In the genomic region with DNA sequence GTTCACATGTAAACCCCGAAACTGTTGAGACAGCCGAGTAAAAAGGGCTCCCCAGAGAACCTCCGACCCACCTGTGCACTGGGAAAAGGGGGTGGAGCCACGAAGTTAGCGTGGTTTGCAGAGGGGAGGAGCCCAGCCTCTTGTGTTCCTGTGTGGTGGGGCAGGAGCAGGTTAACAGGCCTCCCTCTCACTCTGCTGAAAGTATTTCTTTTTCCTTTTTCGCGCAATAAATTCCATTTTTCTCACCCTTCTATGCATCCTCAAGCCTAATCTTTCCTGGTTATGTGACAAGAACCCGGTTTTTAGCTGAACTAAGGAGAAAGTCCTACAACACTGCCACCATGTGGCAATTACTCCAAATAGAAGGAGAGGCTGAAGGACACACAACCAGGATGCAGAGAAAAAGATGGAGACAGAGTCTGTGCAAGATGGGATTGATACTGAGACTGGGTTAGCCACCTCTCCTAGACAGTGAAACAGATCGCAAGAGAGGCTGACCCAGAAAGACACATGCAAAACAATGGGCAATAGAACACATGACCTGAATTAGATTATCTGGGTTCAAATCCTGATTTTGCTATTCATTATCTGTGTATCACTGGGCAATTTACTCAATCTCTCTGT, we compare ENCODE assay signal across 9 cellular contexts.
A peak's percentile ranks its signal among the peaks of the same experiment; 100 is the strongest.
DNase-seq lines count a peak whose midpoint lies in the region; ATAC-seq lines count a peak whose summit lies in the region.
"Had no signal": no experiment of that assay in that cellular context is flagged by ENCODE, and none has a peak within 500 bp of the region (broad histone marks: within the 10 kb centered on the region; RNA-seq: fewer than 3 reads in every experiment).

No MANE protein-coding gene starts in this region.

- H3K36me3 ChIP-seq in ES-I3 (ENCODE audit: insufficient read depth, low read length): no peaks in the 10 kb centered on the region
- H3K36me3 ChIP-seq: ovary had no signal

- intact Hi-C loops in sciatic nerve (cut with DNase I): no loop called here

- DNase-seq in M059J (ENCODE audit: low read depth) (peak; percentile 77), SHP77 treated with DMSO at 0.1 percent for 48 hours (lab: John Stamatoyannopoulos, UW) (peak; percentile 90), anterior cingulate cortex (lab: John Stamatoyannopoulos, UW) (peak in 36 of 58 donors; percentile 1 to 76 (median 26)), hepatic stellate cell (ENCODE audit: low spot score) (peak; percentile 21), sciatic nerve (ENCODE audit: low spot score) (no peak), occipital lobe (lab: John Stamatoyannopoulos, UW) (no peak)

- H3K4me1 ChIP-seq in ES-I3 (ENCODE audit: insufficient read depth, low read length): no peaks in the 10 kb centered on the region

- H3K9ac ChIP-seq in ES-I3 (ENCODE audit: low read depth, low read length): peak overlapping the region; percentile 41

- no peaks in the 10 kb centered on the region for H3K9me3 ChIP-seq in ES-I3 (ENCODE audit: control insufficient read depth, insufficient read depth, low read length)
- H3K9me3 ChIP-seq: ovary had no signal

- ATAC-seq in GM21786 (IDR thresholded peaks at IDR 0.05; ENCODE audit: unreplicated experiment) (peak; percentile 78), sciatic nerve (peak; percentile 67)

Comparison
In these comparisons a context has a peak if more than half of its experiments do, and no peak if none do; other contexts are left out.
1. DNase-seq: peak in M059J (single experiment), SHP77 treated with DMSO at 0.1 percent for 48 hours (single experiment), anterior cingulate cortex (36 of 58) and hepatic stellate cell (single experiment); none in sciatic nerve (single experiment) and occipital lobe (single experiment).